Comparison of ENCODE assay signal across 27 cellular contexts in genomic region chr10:46068905-46069304, GRCh38. TPM values are rescaled to one million over a fixed set of nuclear protein-coding genes. Genes with fewer than 3 reads are reported as not detected.
"Had no signal": no experiment of that assay in that cellular context is flagged by ENCODE, and none has a peak within 500 bp of the region (broad histone marks: within the 10 kb centered on the region; RNA-seq: fewer than 3 reads in every experiment).

No MANE protein-coding gene starts in this region.

- H3K4me1 ChIP-seq: colonic mucosa, suprapubic skin, thyroid gland had no signal

- H3K27me3 ChIP-seq: colonic mucosa, hepatocyte, neutrophil, suprapubic skin, thyroid gland had no signal

- H3K4me3 ChIP-seq: colonic mucosa, hepatocyte, lung, suprapubic skin, thyroid gland had no signal

- DNase-seq: colonic mucosa; dermis blood vessel endothelial cell; erythroblast; foreskin melanocyte; head of caudate nucleus; left colon; left ventricle myocardium superior; naive thymus-derived CD4-positive, alpha-beta T cell; nephron progenitor cell; stimulated activated CD4-positive, alpha-beta T cell treated with anti-CD3 and anti-CD28 coated beads, Interleukin-2, amount 100 ng/mL, for 24 hours; stimulated activated CD4-positive, alpha-beta T cell treated with anti-CD3 and anti-CD28 coated beads, Interleukin-4, amount 100 ng/mL, for 4 hours; stimulated activated naive CD4-positive, alpha-beta T cell treated with Interleukin-2 at 50 U/mL for 16 hours; thyroid gland had no signal

- H3K4me3 Mint-ChIP-seq: naive thymus-derived CD4-positive, alpha-beta T cell; nephron progenitor cell; type B pancreatic cell had no signal

- H2AFZ ChIP-seq: hepatocyte had no signal

- H3K79me2 ChIP-seq: hepatocyte had no signal

- FAIRE-seq: endothelial cell of umbilical vein, urothelium cell line had no signal

- H3K27ac Mint-ChIP-seq: nephron progenitor cell, type B pancreatic cell had no signal

- ATAC-seq: left colon; left ventricle myocardium superior; naive thymus-derived CD4-positive, alpha-beta T cell; sciatic nerve had no signal

- H3K4me2 ChIP-seq: hepatocyte had no signal

- H3K36me3 ChIP-seq: colonic mucosa, neutrophil, suprapubic skin, thyroid gland had no signal

- H3K4me1 Mint-ChIP-seq: nephron progenitor cell had no signal

- H3K27me3 Mint-ChIP-seq: naive thymus-derived CD4-positive, alpha-beta T cell; type B pancreatic cell had no signal

- H3K27ac ChIP-seq: colonic mucosa, hepatocyte, suprapubic skin, thyroid gland had no signal

- H3K9me3 ChIP-seq: colonic mucosa, neutrophil, suprapubic skin, thyroid gland had no signal

RNA-seq across cellular contexts. Expression of gene MSMB, which starts 22.8 kb away (rescaled TPM):
- total RNA-seq: colonic mucosa; dermis blood vessel endothelial cell; endothelial cell of umbilical vein; kidney epithelial cell; left colon; left ventricle myocardium superior; mesenteric fat pad; mononuclear cell; naive thymus-derived CD4-positive, alpha-beta T cell; osteoblast; pulmonary artery endothelial cell; sciatic nerve; skeletal muscle tissue; thyroid gland had no signal
- polyA plus RNA-seq: endothelial cell of umbilical vein; naive thymus-derived CD4-positive, alpha-beta T cell had no signal
